ENCODE assay signal across 1 cellular context in the genomic region with DNA sequence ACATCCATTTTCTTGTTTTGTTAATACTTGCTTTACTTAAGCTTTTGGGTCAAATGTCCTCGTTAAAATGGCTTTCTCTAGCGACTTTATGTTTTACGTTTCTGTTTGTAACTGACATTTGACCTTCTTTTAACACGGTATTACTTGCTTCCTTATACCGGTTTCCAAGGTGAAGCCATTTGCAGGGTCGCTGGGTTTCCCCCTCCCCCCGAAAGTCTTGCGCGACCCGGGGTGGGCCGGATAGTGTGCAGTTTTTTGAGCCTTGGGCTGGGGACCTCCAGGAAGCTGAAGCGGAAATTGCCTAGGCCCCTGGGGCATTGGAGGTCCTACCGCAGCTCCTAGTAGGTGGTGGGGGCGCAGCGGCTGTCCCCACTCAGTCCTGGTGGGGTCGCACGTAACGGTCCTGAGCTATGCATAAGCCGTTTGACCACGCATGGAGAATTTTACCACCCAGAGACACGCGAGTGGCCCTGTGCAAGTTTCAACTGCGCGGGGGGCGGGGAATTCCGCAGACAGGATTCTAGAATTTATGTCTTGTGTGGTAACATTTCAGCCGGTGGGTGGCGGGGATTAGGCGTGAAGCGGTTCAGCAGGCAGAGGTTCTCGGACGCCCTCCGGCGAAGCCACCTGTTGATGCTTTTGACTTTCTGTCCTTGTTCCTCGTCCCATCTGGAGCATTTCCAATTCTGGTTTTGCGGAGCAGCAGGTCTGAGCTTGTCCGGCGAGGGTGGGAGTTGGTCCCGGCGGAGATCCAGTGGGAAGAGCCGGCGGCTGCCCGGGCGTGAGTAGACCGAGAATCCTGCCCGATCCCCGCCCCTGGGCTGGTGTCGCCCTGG.
TF ChIP-seq lines count a peak whose summit lies in the region.

No MANE protein-coding gene starts in this region.

TF ChIP-seq in HepG2, 621 proteins besides CTCF, POLR2A, EP300 and RAD21 (continued from another document and continues in another):
- TF ChIP-seq, protein P1, sequence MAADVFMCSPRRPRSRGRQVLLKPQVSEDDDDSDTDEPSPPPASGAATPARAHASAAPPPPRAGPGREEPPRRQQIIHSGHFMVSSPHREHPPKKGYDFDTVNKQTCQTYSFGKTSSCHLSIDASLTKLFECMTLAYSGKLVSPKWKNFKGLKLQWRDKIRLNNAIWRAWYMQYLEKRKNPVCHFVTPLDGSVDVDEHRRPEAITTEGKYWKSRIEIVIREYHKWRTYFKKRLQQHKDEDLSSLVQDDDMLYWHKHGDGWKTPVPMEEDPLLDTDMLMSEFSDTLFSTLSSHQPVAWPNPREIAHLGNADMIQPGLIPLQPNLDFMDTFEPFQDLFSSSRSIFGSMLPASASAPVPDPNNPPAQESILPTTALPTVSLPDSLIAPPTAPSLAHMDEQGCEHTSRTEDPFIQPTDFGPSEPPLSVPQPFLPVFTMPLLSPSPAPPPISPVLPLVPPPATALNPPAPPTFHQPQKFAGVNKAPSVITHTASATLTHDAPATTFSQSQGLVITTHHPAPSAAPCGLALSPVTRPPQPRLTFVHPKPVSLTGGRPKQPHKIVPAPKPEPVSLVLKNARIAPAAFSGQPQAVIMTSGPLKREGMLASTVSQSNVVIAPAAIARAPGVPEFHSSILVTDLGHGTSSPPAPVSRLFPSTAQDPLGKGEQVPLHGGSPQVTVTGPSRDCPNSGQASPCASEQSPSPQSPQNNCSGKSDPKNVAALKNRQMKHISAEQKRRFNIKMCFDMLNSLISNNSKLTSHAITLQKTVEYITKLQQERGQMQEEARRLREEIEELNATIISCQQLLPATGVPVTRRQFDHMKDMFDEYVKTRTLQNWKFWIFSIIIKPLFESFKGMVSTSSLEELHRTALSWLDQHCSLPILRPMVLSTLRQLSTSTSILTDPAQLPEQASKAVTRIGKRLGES (CRISPR knock-in tag; IDR thresholded peaks at IDR 0.05; ENCODE audit: borderline replicate concordance) = no peak; the same call in 1 of the 2 replicates
- TF ChIP-seq ZFP36L1 (CRISPR knock-in tag; IDR thresholded peaks at IDR 0.05) (peak; percentile 79; the same call in 1 of the 2 replicates), NPAS2 (CRISPR knock-in tag; IDR thresholded peaks at IDR 0.05; ENCODE audit: borderline replicate concordance) (peak; percentile 83; the same call in 1 of the 2 replicates), CCDC6 (CRISPR knock-in tag; IDR thresholded peaks at IDR 0.05) (peak; percentile 92), ZNF430 (CRISPR knock-in tag; IDR thresholded peaks at IDR 0.05) (0 out of 2 replicates have a peak, but pooled peaks have one; percentile 34), ZNF496 (CRISPR knock-in tag; IDR thresholded peaks at IDR 0.05; ENCODE audit: insufficient replicate concordance) (no peak), POGZ (CRISPR knock-in tag; IDR thresholded peaks at IDR 0.05) (peak; percentile 75; the same call in 1 of the 2 replicates), RFXAP (CRISPR knock-in tag; IDR thresholded peaks at IDR 0.05; ENCODE audit: borderline replicate concordance) (peak; percentile 63; the same call in 1 of the 2 replicates), ZNF224 (CRISPR knock-in tag; IDR thresholded peaks at IDR 0.05) (no peak), MLLT10 (CRISPR knock-in tag; IDR thresholded peaks at IDR 0.05) (no peak), TRIM24 (CRISPR knock-in tag; IDR thresholded peaks at IDR 0.05) (no peak), PAWR (CRISPR knock-in tag; IDR thresholded peaks at IDR 0.05; ENCODE audit: borderline replicate concordance) (no peak), AGO1 (IDR thresholded peaks at IDR 0.05; ENCODE audit: low read depth, low read length, poor library complexity, severe bottlenecking) (peak; percentile 51), RAD51 (IDR thresholded peaks at IDR 0.05; ENCODE audit: borderline replicate concordance) (no peak), STAG1 (CRISPR knock-in tag; IDR thresholded peaks at IDR 0.05) (peak; percentile 52), BORCS8-MEF2B (CRISPR knock-in tag; IDR thresholded peaks at IDR 0.05) (peak; percentile 49; the same call in 1 of the 2 replicates), CHD2 (IDR thresholded peaks at IDR 0.05; ENCODE audit: low read depth, low read length) (peak; percentile 14; the same call in 1 of the 2 replicates), SMAD1 (CRISPR knock-in tag; IDR thresholded peaks at IDR 0.05; ENCODE audit: borderline replicate concordance, low read depth) (peak; percentile 53; the same call in 1 of the 2 replicates), MAFK (conservative IDR thresholded peaks at IDR 0.05 in 1 of 2, IDR thresholded peaks at IDR 0.05 in 1 of 2; ENCODE audit: low read length in 2 of 2) (no peak), MEIS1 (CRISPR knock-in tag; IDR thresholded peaks at IDR 0.05; ENCODE audit: borderline replicate concordance) (peak; percentile 95), KAT7 (CRISPR knock-in tag; IDR thresholded peaks at IDR 0.05; ENCODE audit: borderline replicate concordance) (peak; percentile 60; the same call in 1 of the 2 replicates), NCOA5 (CRISPR knock-in tag; IDR thresholded peaks at IDR 0.05) (no peak), RCOR2 (CRISPR knock-in tag; IDR thresholded peaks at IDR 0.05) (peak; percentile 76; the same call in 1 of the 2 replicates), KLF11 (CRISPR knock-in tag; IDR thresholded peaks at IDR 0.05) (peak; percentile 38; the same call in 1 of the 2 replicates), ZNF788 (CRISPR knock-in tag; IDR thresholded peaks at IDR 0.05; ENCODE audit: borderline replicate concordance) (peak; percentile 26; the same call in 1 of the 2 replicates)
- TF ChIP-seq, protein P2, sequence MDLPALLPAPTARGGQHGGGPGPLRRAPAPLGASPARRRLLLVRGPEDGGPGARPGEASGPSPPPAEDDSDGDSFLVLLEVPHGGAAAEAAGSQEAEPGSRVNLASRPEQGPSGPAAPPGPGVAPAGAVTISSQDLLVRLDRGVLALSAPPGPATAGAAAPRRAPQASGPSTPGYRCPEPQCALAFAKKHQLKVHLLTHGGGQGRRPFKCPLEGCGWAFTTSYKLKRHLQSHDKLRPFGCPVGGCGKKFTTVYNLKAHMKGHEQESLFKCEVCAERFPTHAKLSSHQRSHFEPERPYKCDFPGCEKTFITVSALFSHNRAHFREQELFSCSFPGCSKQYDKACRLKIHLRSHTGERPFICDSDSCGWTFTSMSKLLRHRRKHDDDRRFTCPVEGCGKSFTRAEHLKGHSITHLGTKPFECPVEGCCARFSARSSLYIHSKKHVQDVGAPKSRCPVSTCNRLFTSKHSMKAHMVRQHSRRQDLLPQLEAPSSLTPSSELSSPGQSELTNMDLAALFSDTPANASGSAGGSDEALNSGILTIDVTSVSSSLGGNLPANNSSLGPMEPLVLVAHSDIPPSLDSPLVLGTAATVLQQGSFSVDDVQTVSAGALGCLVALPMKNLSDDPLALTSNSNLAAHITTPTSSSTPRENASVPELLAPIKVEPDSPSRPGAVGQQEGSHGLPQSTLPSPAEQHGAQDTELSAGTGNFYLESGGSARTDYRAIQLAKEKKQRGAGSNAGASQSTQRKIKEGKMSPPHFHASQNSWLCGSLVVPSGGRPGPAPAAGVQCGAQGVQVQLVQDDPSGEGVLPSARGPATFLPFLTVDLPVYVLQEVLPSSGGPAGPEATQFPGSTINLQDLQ (CRISPR knock-in tag; IDR thresholded peaks at IDR 0.05) = peak; percentile 95
- TF ChIP-seq, protein P3, sequence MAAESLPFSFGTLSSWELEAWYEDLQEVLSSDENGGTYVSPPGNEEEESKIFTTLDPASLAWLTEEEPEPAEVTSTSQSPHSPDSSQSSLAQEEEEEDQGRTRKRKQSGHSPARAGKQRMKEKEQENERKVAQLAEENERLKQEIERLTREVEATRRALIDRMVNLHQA (CRISPR knock-in tag; IDR thresholded peaks at IDR 0.05) = no peak
- TF ChIP-seq, protein P4, sequence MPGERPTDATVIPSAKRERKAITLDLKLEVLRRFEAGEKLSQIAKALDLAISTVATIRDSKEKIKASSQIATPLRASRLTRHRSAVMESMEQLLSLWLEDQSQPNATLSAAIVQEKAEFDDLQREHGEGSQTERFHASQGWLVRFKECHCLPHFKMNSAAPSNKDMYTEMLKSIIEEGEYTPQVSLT (CRISPR knock-in tag; IDR thresholded peaks at IDR 0.05; ENCODE audit: borderline replicate concordance, low read depth) = no peak
- TF ChIP-seq, protein P5, sequence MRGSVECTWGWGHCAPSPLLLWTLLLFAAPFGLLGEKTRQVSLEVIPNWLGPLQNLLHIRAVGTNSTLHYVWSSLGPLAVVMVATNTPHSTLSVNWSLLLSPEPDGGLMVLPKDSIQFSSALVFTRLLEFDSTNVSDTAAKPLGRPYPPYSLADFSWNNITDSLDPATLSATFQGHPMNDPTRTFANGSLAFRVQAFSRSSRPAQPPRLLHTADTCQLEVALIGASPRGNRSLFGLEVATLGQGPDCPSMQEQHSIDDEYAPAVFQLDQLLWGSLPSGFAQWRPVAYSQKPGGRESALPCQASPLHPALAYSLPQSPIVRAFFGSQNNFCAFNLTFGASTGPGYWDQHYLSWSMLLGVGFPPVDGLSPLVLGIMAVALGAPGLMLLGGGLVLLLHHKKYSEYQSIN (CRISPR knock-in tag; IDR thresholded peaks at IDR 0.05; ENCODE audit: borderline replicate concordance) = no peak
- TF ChIP-seq, protein P6, sequence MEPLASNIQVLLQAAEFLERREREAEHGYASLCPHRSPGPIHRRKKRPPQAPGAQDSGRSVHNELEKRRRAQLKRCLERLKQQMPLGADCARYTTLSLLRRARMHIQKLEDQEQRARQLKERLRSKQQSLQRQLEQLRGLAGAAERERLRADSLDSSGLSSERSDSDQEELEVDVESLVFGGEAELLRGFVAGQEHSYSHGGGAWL (CRISPR knock-in tag; IDR thresholded peaks at IDR 0.05) = no peak
- TF ChIP-seq, protein P7, sequence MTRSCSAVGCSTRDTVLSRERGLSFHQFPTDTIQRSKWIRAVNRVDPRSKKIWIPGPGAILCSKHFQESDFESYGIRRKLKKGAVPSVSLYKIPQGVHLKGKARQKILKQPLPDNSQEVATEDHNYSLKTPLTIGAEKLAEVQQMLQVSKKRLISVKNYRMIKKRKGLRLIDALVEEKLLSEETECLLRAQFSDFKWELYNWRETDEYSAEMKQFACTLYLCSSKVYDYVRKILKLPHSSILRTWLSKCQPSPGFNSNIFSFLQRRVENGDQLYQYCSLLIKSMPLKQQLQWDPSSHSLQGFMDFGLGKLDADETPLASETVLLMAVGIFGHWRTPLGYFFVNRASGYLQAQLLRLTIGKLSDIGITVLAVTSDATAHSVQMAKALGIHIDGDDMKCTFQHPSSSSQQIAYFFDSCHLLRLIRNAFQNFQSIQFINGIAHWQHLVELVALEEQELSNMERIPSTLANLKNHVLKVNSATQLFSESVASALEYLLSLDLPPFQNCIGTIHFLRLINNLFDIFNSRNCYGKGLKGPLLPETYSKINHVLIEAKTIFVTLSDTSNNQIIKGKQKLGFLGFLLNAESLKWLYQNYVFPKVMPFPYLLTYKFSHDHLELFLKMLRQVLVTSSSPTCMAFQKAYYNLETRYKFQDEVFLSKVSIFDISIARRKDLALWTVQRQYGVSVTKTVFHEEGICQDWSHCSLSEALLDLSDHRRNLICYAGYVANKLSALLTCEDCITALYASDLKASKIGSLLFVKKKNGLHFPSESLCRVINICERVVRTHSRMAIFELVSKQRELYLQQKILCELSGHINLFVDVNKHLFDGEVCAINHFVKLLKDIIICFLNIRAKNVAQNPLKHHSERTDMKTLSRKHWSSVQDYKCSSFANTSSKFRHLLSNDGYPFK (CRISPR knock-in tag; IDR thresholded peaks at IDR 0.05; ENCODE audit: borderline replicate concordance) = peak; percentile 64; the same call in 1 of the 2 replicates
- TF ChIP-seq, protein P8, sequence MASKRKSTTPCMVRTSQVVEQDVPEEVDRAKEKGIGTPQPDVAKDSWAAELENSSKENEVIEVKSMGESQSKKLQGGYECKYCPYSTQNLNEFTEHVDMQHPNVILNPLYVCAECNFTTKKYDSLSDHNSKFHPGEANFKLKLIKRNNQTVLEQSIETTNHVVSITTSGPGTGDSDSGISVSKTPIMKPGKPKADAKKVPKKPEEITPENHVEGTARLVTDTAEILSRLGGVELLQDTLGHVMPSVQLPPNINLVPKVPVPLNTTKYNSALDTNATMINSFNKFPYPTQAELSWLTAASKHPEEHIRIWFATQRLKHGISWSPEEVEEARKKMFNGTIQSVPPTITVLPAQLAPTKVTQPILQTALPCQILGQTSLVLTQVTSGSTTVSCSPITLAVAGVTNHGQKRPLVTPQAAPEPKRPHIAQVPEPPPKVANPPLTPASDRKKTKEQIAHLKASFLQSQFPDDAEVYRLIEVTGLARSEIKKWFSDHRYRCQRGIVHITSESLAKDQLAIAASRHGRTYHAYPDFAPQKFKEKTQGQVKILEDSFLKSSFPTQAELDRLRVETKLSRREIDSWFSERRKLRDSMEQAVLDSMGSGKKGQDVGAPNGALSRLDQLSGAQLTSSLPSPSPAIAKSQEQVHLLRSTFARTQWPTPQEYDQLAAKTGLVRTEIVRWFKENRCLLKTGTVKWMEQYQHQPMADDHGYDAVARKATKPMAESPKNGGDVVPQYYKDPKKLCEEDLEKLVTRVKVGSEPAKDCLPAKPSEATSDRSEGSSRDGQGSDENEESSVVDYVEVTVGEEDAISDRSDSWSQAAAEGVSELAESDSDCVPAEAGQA (IDR thresholded peaks at IDR 0.05; ENCODE audit: low read depth) = no peak; the same call in 1 of the 2 replicates
- TF ChIP-seq, protein P8 (CRISPR knock-in tag; IDR thresholded peaks at IDR 0.05; ENCODE audit: borderline replicate concordance) = no peak; the same call in 1 of the 2 replicates
- TF ChIP-seq, protein P9, sequence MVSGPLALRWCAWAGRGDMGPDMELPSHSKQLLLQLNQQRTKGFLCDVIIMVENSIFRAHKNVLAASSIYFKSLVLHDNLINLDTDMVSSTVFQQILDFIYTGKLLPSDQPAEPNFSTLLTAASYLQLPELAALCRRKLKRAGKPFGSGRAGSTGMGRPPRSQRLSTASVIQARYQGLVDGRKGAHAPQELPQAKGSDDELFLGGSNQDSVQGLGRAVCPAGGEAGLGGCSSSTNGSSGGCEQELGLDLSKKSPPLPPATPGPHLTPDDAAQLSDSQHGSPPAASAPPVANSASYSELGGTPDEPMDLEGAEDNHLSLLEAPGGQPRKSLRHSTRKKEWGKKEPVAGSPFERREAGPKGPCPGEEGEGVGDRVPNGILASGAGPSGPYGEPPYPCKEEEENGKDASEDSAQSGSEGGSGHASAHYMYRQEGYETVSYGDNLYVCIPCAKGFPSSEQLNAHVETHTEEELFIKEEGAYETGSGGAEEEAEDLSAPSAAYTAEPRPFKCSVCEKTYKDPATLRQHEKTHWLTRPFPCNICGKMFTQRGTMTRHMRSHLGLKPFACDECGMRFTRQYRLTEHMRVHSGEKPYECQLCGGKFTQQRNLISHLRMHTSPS (CRISPR knock-in tag; IDR thresholded peaks at IDR 0.05; ENCODE audit: low read depth) = 0 out of 2 replicates have a peak, but pooled peaks have one; percentile 23
- TF ChIP-seq, protein P10, sequence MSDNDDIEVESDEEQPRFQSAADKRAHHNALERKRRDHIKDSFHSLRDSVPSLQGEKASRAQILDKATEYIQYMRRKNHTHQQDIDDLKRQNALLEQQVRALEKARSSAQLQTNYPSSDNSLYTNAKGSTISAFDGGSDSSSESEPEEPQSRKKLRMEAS (IDR thresholded peaks at IDR 0.05) = peak; percentile 79
